In the genomic region with DNA sequence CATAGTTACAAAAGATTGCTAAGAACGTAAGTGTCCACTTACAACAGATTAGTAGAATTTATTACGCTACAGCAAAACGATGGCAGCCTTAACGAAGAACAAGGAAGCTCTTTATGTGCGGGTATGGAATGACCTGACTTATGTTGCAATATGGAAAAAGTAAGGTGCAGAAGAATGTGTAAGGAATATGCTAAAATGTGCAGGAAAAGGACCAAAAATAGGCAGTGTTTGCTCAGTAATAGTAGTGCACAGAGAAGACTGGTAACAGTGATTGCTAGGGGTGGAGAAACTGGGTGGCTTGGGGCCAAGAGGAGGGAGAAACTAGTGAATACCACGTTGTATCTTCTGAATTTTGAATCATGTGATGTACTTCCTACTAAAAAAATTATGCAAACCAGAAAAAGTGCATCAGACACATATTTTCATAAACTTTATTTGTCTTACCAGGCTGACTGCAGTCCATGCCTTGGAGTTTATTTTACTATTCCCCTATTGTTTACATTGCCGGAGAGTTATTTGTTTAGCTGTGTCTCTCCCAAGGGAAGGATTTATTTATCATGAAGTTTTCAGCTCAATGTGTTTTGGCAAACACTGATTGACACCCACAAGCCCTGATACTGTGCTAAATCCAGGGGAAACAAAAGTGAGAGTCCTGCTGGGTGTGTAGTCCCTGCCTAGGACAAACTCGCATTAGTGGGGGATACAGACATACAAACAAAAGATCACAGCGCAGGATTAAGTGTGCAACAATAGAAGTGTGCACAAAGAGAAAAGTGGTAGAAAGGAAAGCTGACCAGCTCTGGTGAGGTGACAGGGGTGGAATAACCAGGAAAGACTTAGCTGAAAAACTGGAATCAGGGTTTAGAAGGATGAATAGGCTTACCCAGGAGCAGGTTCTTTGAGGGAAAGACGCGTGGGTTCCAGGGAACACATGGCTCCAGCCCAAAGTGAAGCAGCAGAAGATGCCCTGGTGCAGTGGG, we compare ENCODE assay signal across 16 cellular contexts. TPM values are rescaled to one million over a fixed set of nuclear protein-coding genes. Genes with fewer than 3 reads are reported as not detected.
DNase-seq lines count a peak whose midpoint lies in the region; ATAC-seq and TF ChIP-seq lines count a peak whose summit lies in the region.
"Had no signal": no experiment of that assay in that cellular context is flagged by ENCODE, and none has a peak within 500 bp of the region (broad histone marks: within the 10 kb centered on the region; RNA-seq: fewer than 3 reads in every experiment).

No MANE protein-coding gene starts in this region.

- H3K9me2 ChIP-seq in SK-N-SH: no peaks in the 10 kb centered on the region

- H3F3A ChIP-seq in SK-N-SH (replicated peaks; ENCODE audit: insufficient read depth): no peaks in the 10 kb centered on the region

- no peak overlapping the region for H3K4me3 Mint-ChIP-seq in activated naive CD4-positive, alpha-beta T cell treated with anti-CD3 and anti-CD28 coated beads for 36 hours
- H3K4me3 Mint-ChIP-seq: WTC11 had no signal

- DNase-seq in AG10803 (ENCODE audit: low read depth) (peak; percentile 6), HuH-7 (ENCODE audit: low spot score) (peak; percentile 32), amniotic epithelial cell (ENCODE audit: low read depth) (peak; percentile 53), right lobe of liver (no peak), SK-N-SH (no peak), KBM-7 (no peak), T-helper 9 cell (no peak)
- no peak for DNase-seq in activated naive CD4-positive, alpha-beta T cell treated with anti-CD3 and anti-CD28 coated beads for 36 hours
- DNase-seq: BE2C; effector memory CD4-positive, alpha-beta T cell; KG1; lower lobe of right lung; SHP77; stimulated activated CD4-positive, alpha-beta T cell treated with anti-CD3 and anti-CD28 coated beads, Interleukin-4, amount 100 ng/mL, for 1 hour; stimulated activated naive CD4-positive, alpha-beta T cell had no signal

- intact Hi-C loops in right lobe of liver (cut with DNase I): no loop called here
- intact Hi-C loops in activated naive CD4-positive, alpha-beta T cell treated with anti-CD3 and anti-CD28 coated beads for 36 hours (cut with micrococcal nuclease): no loop called here

- CTCF ChIA-PET in SK-N-SH (lab: Yijun Ruan, JAX): no interaction called here
- CTCF ChIA-PET in activated naive CD4-positive, alpha-beta T cell treated with anti-CD3 and anti-CD28 coated beads for 36 hours (lab: Charles Lee): no interaction called here

- no peaks in the 10 kb centered on the region for H3K27me3 ChIP-seq in right lobe of liver
- no peaks in the 10 kb centered on the region; the same call in 1 of the 2 replicates for H3K27me3 ChIP-seq in SK-N-SH (ENCODE audit: insufficient read depth)

- no peak overlapping the region for H2AFZ ChIP-seq in SK-N-SH (ENCODE audit: low read depth)

- H3K27ac Mint-ChIP-seq in activated naive CD4-positive, alpha-beta T cell treated with anti-CD3 and anti-CD28 coated beads for 36 hours: no peak overlapping the region
- H3K27ac Mint-ChIP-seq: WTC11 had no signal

- no peaks in the 10 kb centered on the region for H3K79me2 ChIP-seq in SK-N-SH (ENCODE audit: insufficient read depth)

- H3K27ac ChIP-seq in right lobe of liver: no peak overlapping the region
- H3K27ac ChIP-seq in SK-N-SH (ENCODE audit: low read depth in 2 of 2, low read length in 1 of 2): no peak overlapping the region
- H3K27ac ChIP-seq: lower lobe of right lung had no signal

- no peak for TF ChIP-seq EP300 in SK-N-SH (IDR thresholded peaks at IDR 0.05; ENCODE audit: borderline replicate concordance in 1 of 2, low read depth in 1 of 2, low read length in 1 of 2)

- no peaks in the 10 kb centered on the region for H3K36me3 Mint-ChIP-seq in activated naive CD4-positive, alpha-beta T cell treated with anti-CD3 and anti-CD28 coated beads for 36 hours (ENCODE audit: low read depth)
- H3K36me3 Mint-ChIP-seq: WTC11 had no signal

- H3K9ac ChIP-seq in SK-N-SH: no peak overlapping the region

- no peak for TF ChIP-seq RAD21 in SK-N-SH (IDR thresholded peaks at IDR 0.05; ENCODE audit: low read length)

- H3K4me2 ChIP-seq in SK-N-SH: no peak overlapping the region

- peak; percentile 39 to 59 (median 45) for ATAC-seq in right lobe of liver

- H3K4me1 ChIP-seq in right lobe of liver (peaks cover 0 to 8% (median 3%) of the 10 kb centered on the region in 4 donors), SK-N-SH (ENCODE audit: control insufficient read depth in 1 of 2, insufficient read depth in 2 of 2, low read depth in 1 of 2, low read length in 1 of 2) (no peaks in the 10 kb centered on the region)
- H3K4me1 ChIP-seq: BE2C had no signal

- H3K4me3 ChIP-seq in AG10803 (ENCODE audit: low read length) (no peak overlapping the region), right lobe of liver (no peak overlapping the region), SK-N-SH (ENCODE audit: low read depth in 2 of 2, low read length in 1 of 2) (no peak overlapping the region)
- H3K4me3 ChIP-seq: lower lobe of right lung had no signal

- 41% methylated on average over 11 of the region's 11 CpGs for WGBS in right lobe of liver (ENCODE audit: insufficient coverage, low coverage, low lambda C conversion rate, missing lambda C conversion rate)
- WGBS in SK-N-SH (ENCODE audit: low lambda C conversion rate): 51% methylated on average over 11 of the region's 11 CpGs

- POLR2A ChIA-PET in SK-N-SH (lab: Yijun Ruan, JAX): no interaction called here

- H4K20me1 ChIP-seq in SK-N-SH (ENCODE audit: insufficient read depth): no peaks in the 10 kb centered on the region

- TF ChIP-seq POLR2A in right lobe of liver (IDR thresholded peaks at IDR 0.05): no peak

- H3K36me3 ChIP-seq in right lobe of liver (no peaks in the 10 kb centered on the region), SK-N-SH (replicated peaks in 1 of 2; ENCODE audit: control insufficient read depth in 1 of 2, insufficient read depth in 2 of 2, low read length in 1 of 2) (no peaks in the 10 kb centered on the region)
- H3K36me3 ChIP-seq: BE2C, lower lobe of right lung had no signal

- H3K4me1 Mint-ChIP-seq in activated naive CD4-positive, alpha-beta T cell treated with anti-CD3 and anti-CD28 coated beads for 36 hours (ENCODE audit: low read depth): peaks cover 7% of the 10 kb centered on the region

- in situ Hi-C loops in KBM-7 (cut with MboI; ENCODE audit: low pct_unique_long_range_greater_than_20kb, low sequenced_read_pairs): no loop called here

- TF ChIP-seq CTCF in AG10803 (conservative IDR thresholded peaks at IDR 0.05; ENCODE audit: low read length) (no peak), right lobe of liver (IDR thresholded peaks at IDR 0.05) (no peak), SK-N-SH (IDR thresholded peaks at IDR 0.05) (no peak)

- no peaks in the 10 kb centered on the region for H3K27me3 Mint-ChIP-seq in activated naive CD4-positive, alpha-beta T cell treated with anti-CD3 and anti-CD28 coated beads for 36 hours (ENCODE audit: low read depth)

- H3K9me3 Mint-ChIP-seq in activated naive CD4-positive, alpha-beta T cell treated with anti-CD3 and anti-CD28 coated beads for 36 hours: no peaks in the 10 kb centered on the region
- H3K9me3 Mint-ChIP-seq: WTC11 had no signal

- H3K9me3 ChIP-seq in right lobe of liver (no peaks in the 10 kb centered on the region), SK-N-SH (no peaks in the 10 kb centered on the region)
- H3K9me3 ChIP-seq: BE2C, lower lobe of right lung had no signal

TF ChIP-seq in SK-N-SH, 30 proteins besides CTCF, POLR2A, EP300 and RAD21 (continues in another document):
- TF ChIP-seq JUND (IDR thresholded peaks at IDR 0.05) (no peak), NFIC (IDR thresholded peaks at IDR 0.05; ENCODE audit: borderline replicate concordance) (no peak), ELF1 (IDR thresholded peaks at IDR 0.05) (no peak), MXI1 (IDR thresholded peaks at IDR 0.05; ENCODE audit: low read depth, low read length) (no peak), GATA2 (CRISPR knock-in tag; IDR thresholded peaks at IDR 0.05) (no peak), FOXM1 (IDR thresholded peaks at IDR 0.05; ENCODE audit: low read depth) (no peak), TAF1 (IDR thresholded peaks at IDR 0.05; ENCODE audit: borderline replicate concordance, low read depth, low read length) (no peak), CHD2 (IDR thresholded peaks at IDR 0.05; ENCODE audit: low read length, partially characterized antibody) (no peak), EZH2phosphoT487 (IDR thresholded peaks at IDR 0.05; ENCODE audit: borderline replicate concordance, low read depth) (no peak), POLR2AphosphoS5 (IDR thresholded peaks at IDR 0.05; ENCODE audit: low read depth, low read length) (no peak), NRF1 (IDR thresholded peaks at IDR 0.05; ENCODE audit: low read depth, low read length) (no peak), SIN3A (IDR thresholded peaks at IDR 0.05; ENCODE audit: borderline replicate concordance, low read depth, low read length) (no peak)
- TF ChIP-seq, protein P1, sequence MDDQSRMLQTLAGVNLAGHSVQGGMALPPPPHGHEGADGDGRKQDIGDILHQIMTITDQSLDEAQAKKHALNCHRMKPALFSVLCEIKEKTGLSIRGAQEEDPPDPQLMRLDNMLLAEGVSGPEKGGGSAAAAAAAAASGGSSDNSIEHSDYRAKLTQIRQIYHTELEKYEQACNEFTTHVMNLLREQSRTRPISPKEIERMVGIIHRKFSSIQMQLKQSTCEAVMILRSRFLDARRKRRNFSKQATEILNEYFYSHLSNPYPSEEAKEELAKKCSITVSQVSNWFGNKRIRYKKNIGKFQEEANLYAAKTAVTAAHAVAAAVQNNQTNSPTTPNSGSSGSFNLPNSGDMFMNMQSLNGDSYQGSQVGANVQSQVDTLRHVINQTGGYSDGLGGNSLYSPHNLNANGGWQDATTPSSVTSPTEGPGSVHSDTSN (IDR thresholded peaks at IDR 0.05): no peak
- TF ChIP-seq, protein P2, sequence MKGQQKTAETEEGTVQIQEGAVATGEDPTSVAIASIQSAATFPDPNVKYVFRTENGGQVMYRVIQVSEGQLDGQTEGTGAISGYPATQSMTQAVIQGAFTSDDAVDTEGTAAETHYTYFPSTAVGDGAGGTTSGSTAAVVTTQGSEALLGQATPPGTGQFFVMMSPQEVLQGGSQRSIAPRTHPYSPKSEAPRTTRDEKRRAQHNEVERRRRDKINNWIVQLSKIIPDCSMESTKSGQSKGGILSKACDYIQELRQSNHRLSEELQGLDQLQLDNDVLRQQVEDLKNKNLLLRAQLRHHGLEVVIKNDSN (IDR thresholded peaks at IDR 0.05; ENCODE audit: borderline replicate concordance, low read depth): no peak

RNA-seq across cellular contexts. Expression of a gene that starts 33.9 kb away (rescaled TPM):
- 1 to 10 TPM; 1.6 to 3.7 (median 2.8) TPM for total RNA-seq in right lobe of liver
- polyA plus RNA-seq in SK-N-SH (2012; rRNA removed): 0.79 and 1.1 TPM in 2 replicates
- polyA plus RNA-seq in SK-N-SH (2012; cell fraction: cytosol; rRNA removed): 0.94 and 1.2 TPM in 2 replicates
- polyA plus RNA-seq in SK-N-SH (2012; cell fraction: nucleus; rRNA removed): 1.00 and 2.2 TPM in 2 replicates
- total RNA-seq in activated naive CD4-positive, alpha-beta T cell treated with anti-CD3 and anti-CD28 coated beads for 36 hours: 1 to 10 TPM; 5.8 to 6.5 TPM

RNA-seq across cellular contexts. Expression of a gene that starts 35.5 kb away (rescaled TPM):
- total RNA-seq in right lobe of liver: 1 to 10 TPM; 1.7 to 3.1 (median 2.4) TPM
- not detected in 2 replicates for polyA plus RNA-seq in SK-N-SH (2012; rRNA removed)
- 0.01 TPM in 2 replicates for polyA plus RNA-seq in SK-N-SH (2012; cell fraction: cytosol; rRNA removed)
- not detected in 2 replicates for polyA plus RNA-seq in SK-N-SH (2012; cell fraction: nucleus; rRNA removed)
- total RNA-seq in activated naive CD4-positive, alpha-beta T cell treated with anti-CD3 and anti-CD28 coated beads for 36 hours: 10 to 100 TPM; 57.7 to 58.8 TPM

Comparison
In these comparisons a context has a peak if more than half of its experiments do, and no peak if none do; other contexts are left out.
1. DNase-seq: peak in AG10803 (single experiment), HuH-7 (single experiment) and amniotic epithelial cell (single experiment); none in right lobe of liver (0 of 3), SK-N-SH (single experiment), KBM-7 (single experiment), T-helper 9 cell (single experiment) and activated naive CD4-positive, alpha-beta T cell treated with anti-CD3 and anti-CD28 coated beads for 36 hours (single experiment).
2. RNA of a gene that starts 35.5 kb away (total RNA-seq): 57.7 to 58.8 TPM in activated naive CD4-positive, alpha-beta T cell treated with anti-CD3 and anti-CD28 coated beads for 36 hours; 1.7 to 3.1 TPM in right lobe of liver; every median in the first group is over 10 times any median in the second.